In the genomic region with DNA sequence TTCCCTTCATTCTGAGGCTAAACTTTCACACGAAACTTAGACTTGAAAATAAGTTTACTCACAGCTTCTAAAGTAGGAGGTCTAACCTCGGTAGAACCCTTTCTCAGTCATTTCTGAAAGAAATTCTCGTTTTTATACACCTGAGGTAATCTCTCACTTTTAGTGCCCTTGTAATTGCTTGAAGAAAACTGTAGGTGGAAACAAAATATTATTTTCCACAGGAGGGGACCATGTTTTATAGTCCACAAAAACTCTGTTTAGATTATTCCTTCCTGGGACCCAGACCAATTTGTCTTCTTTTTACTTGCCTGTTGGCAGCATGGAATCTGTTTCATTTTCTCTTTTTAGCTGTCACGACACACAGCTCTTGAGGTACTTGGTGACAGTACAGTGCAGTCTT, we compare ENCODE assay signal across 1 cellular context.
TF ChIP-seq lines count a peak whose summit lies in the region.

No MANE protein-coding gene starts in this region.

TF ChIP-seq in H1, 55 proteins besides CTCF, POLR2A, EP300 and RAD21:
- TF ChIP-seq KDM4A (IDR thresholded peaks at IDR 0.05; ENCODE audit: low read depth, low read length, severe bottlenecking) (no peak), BRCA1 (IDR thresholded peaks at IDR 0.05; ENCODE audit: low read depth, low read length) (no peak)
TF ChIP-seq in H1: peak in this region for 0.
